Comparison of ENCODE assay signal across 27 cellular contexts in the genomic region with DNA sequence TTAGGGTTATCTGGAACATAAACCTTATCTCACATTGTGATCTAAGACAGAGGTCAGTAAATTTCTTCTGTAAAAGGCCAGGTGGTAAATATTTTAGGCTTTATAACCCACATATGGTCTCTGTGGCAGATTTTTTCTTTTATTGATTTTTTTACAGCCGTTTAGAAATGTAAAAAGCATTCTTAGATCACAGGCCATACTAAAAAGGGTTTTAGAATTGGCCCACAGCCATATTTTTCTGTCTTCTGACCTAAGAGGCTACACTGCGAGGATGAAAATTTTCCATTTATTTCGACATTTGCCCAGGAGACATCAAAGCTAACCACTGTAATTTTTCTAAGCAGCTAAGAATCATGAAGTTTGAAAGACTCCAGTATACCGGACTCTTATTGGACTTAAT.
DNase-seq lines count a peak whose midpoint lies in the region; ATAC-seq, FAIRE-seq and TF ChIP-seq lines count a peak whose summit lies in the region.
"Had no signal": no experiment of that assay in that cellular context is flagged by ENCODE, and none has a peak within 500 bp of the region (broad histone marks: within the 10 kb centered on the region; RNA-seq: fewer than 3 reads in every experiment).

No MANE protein-coding gene starts in this region.

- no peaks in the 10 kb centered on the region for H4K20me1 ChIP-seq in HepG2 (ENCODE audit: insufficient read depth, low read length)

- H3K4me1 ChIP-seq in HepG2 (ENCODE audit: insufficient read depth, low read length): no peaks in the 10 kb centered on the region
- H3K4me1 ChIP-seq: HAP-1, SJSA1 had no signal

- peaks cover 61% of the 10 kb centered on the region for H3K9me3 ChIP-seq in HepG2 (ENCODE audit: low read length)
- H3K9me3 ChIP-seq: HAP-1, MG63 had no signal

- H3K27ac Mint-ChIP-seq in MCF 10A (ENCODE audit: low read depth, unreplicated experiment): no peak overlapping the region
- H3K27ac Mint-ChIP-seq: CD4-positive, alpha-beta memory T cell; HFFc6 had no signal

- no peak for TF ChIP-seq RAD21 in HepG2 (CRISPR knock-in tag; IDR thresholded peaks at IDR 0.05)

- CTCF ChIA-PET in BJ (lab: Yijun Ruan, JAX) (no interaction called here), HepG2 (lab: Yijun Ruan, JAX; ENCODE audit: low intra/inter-chr PET ratio, low total read pairs) (no interaction called here), MCF 10A (lab: Yijun Ruan, JAX) (no interaction called here)

- TF ChIP-seq CTCF in BJ (IDR thresholded peaks at IDR 0.05; ENCODE audit: insufficient read depth, low read depth, low read length) (no peak), HepG2 (CRISPR knock-in tag; IDR thresholded peaks at IDR 0.05) (no peak), MCF 10A (IDR thresholded peaks at IDR 0.05; ENCODE audit: unreplicated experiment) (no peak)

- H3K4me1 Mint-ChIP-seq in MCF 10A (ENCODE audit: insufficient read depth, unreplicated experiment): peaks cover 5% of the 10 kb centered on the region
- H3K4me1 Mint-ChIP-seq: CD4-positive, alpha-beta memory T cell had no signal

- no peak overlapping the region for H2AFZ ChIP-seq in HepG2 (ENCODE audit: low read length)
- H2AFZ ChIP-seq: PC-9 had no signal

- intact Hi-C loops in sciatic nerve (cut with DNase I) (no loop called here), HepG2 (cut with micrococcal nuclease; ENCODE audit: unreplicated experiment) (no loop called here), MCF 10A (cut with micrococcal nuclease) (no loop called here)

- DNase-seq in BJ (ENCODE audit: low read depth) (peak; percentile 64), M059J (ENCODE audit: low read depth) (peak; percentile 21), fibroblast of peridontal ligament (ENCODE audit: extremely low read depth) (peak; percentile 8), sciatic nerve (ENCODE audit: low spot score) (no peak), HepG2 (ENCODE audit: low spot score) (no peak), MCF 10A (ENCODE audit: unreplicated experiment) (no peak), globus pallidus (ENCODE audit: low spot score) (no peak)
- DNase-seq: AML-193; C1 segment of cervical spinal cord; CD4-positive, alpha-beta memory T cell; COR-L47; DMS53; EL; GDM1; GOT3; HFFc6; Karpas-422; MG63; NCI-H2029; NCI-H2227 treated with DMSO at 0.1 percent for 48 hours; PC-9; Right ventricle myocardium superior; RPMI8226 had no signal

- no peaks in the 10 kb centered on the region for H3K79me2 ChIP-seq in HepG2 (ENCODE audit: insufficient read depth, low read length)

- H3K9me3 Mint-ChIP-seq in MCF 10A (ENCODE audit: unreplicated experiment): no peaks in the 10 kb centered on the region
- H3K9me3 Mint-ChIP-seq: HFFc6 had no signal

- H3K9ac ChIP-seq in HepG2 (ENCODE audit: insufficient read depth, low read depth, low read length): no peak overlapping the region

- FAIRE-seq in HepG2 (lab: Jason Lieb, UNC): no peak
- FAIRE-seq: A204.1, GM12878 had no signal

- H3K36me3 Mint-ChIP-seq in MCF 10A (ENCODE audit: insufficient read depth, unreplicated experiment): no peaks in the 10 kb centered on the region
- H3K36me3 Mint-ChIP-seq: CD4-positive, alpha-beta memory T cell had no signal

- POLR2A ChIA-PET in BJ (lab: Charles Lee): no interaction called here
- POLR2A ChIA-PET in HepG2 (lab: Yijun Ruan, JAX): no interaction called here
- POLR2A ChIA-PET in MCF 10A (lab: Yijun Ruan, JAX): no interaction called here

- BruUV-seq in HepG2 (replicated peaks; lab: Mats Ljungman, UMichigan): no TSS peak
- no TSS peak for BruUV-seq in MCF 10A (replicated peaks; lab: Mats Ljungman, UMichigan)

- TF ChIP-seq EP300 in HepG2 (IDR thresholded peaks at IDR 0.05; ENCODE audit: low read depth in 2 of 2, low read length in 2 of 2) (no peak), HepG2 (CRISPR knock-in tag; IDR thresholded peaks at IDR 0.05; ENCODE audit: borderline replicate concordance) (no peak)

- H3K4me3 ChIP-seq in BJ (ENCODE audit: low read depth, low read length) (no peak overlapping the region), HepG2 (replicated peaks in 1 of 3; ENCODE audit: insufficient read depth in 1 of 3, low read depth in 2 of 3, low read length in 3 of 3) (no peak overlapping the region)
- H3K4me3 ChIP-seq: GM12878, HAP-1, MG63, PC-9, SJSA1 had no signal

- no peaks in the 10 kb centered on the region for H3K27me3 ChIP-seq in BJ (ENCODE audit: control insufficient read depth, insufficient read depth, low read length)
- H3K27me3 ChIP-seq in HepG2 (ENCODE audit: control insufficient read depth in 1 of 2, insufficient read depth in 2 of 2, low read length in 2 of 2): no peaks in the 10 kb centered on the region
- H3K27me3 ChIP-seq: MG63, SJSA1 had no signal

- ATAC-seq in sciatic nerve (peak; percentile 30), HepG2 (no peak)
- ATAC-seq: GM12878 had no signal

- no peaks in the 10 kb centered on the region for H3K27me3 Mint-ChIP-seq in MCF 10A (ENCODE audit: insufficient read depth, unreplicated experiment)
- H3K27me3 Mint-ChIP-seq: CD4-positive, alpha-beta memory T cell had no signal

- no peak for TF ChIP-seq POLR2A in HepG2 (IDR thresholded peaks at IDR 0.05; ENCODE audit: insufficient read depth in 1 of 2, low read depth in 2 of 2, low read length in 2 of 2)

- no peak overlapping the region for H3K27ac ChIP-seq in HepG2 (ENCODE audit: extremely low read length, insufficient read depth, low read length)
- H3K27ac ChIP-seq: PC-9, SJSA1 had no signal

- H3K36me3 ChIP-seq in BJ (ENCODE audit: control insufficient read depth, insufficient read depth, low read length) (no peaks in the 10 kb centered on the region), HepG2 (replicated peaks in 1 of 2; ENCODE audit: control insufficient read depth in 1 of 2, insufficient read depth in 2 of 2, low read length in 2 of 2) (no peaks in the 10 kb centered on the region)
- H3K36me3 ChIP-seq: HAP-1, MG63, SJSA1 had no signal

- no peak overlapping the region for H3K4me2 ChIP-seq in HepG2 (ENCODE audit: low read depth, low read length)
- H3K4me2 ChIP-seq: PC-9 had no signal

- in situ Hi-C loops in HepG2 (cut with HindIII; ENCODE audit: extremely low pct_ligation_motif_present, low pct_unique_long_range_greater_than_20kb): no loop called here

- no peak overlapping the region for H3K4me3 Mint-ChIP-seq in MCF 10A (ENCODE audit: unreplicated experiment)
- H3K4me3 Mint-ChIP-seq: CD4-positive, alpha-beta memory T cell; HFFc6 had no signal

- 13% methylated on average over 4 of the region's 4 CpGs for WGBS in HepG2 (ENCODE audit: low lambda C conversion rate)

TF ChIP-seq in HepG2, 621 proteins besides CTCF, POLR2A, EP300 and RAD21:
- TF ChIP-seq, protein P1, sequence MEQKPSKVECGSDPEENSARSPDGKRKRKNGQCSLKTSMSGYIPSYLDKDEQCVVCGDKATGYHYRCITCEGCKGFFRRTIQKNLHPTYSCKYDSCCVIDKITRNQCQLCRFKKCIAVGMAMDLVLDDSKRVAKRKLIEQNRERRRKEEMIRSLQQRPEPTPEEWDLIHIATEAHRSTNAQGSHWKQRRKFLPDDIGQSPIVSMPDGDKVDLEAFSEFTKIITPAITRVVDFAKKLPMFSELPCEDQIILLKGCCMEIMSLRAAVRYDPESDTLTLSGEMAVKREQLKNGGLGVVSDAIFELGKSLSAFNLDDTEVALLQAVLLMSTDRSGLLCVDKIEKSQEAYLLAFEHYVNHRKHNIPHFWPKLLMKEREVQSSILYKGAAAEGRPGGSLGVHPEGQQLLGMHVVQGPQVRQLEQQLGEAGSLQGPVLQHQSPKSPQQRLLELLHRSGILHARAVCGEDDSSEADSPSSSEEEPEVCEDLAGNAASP (CRISPR knock-in tag; IDR thresholded peaks at IDR 0.05; ENCODE audit: borderline replicate concordance): no peak
- TF ChIP-seq ZNF850 (CRISPR knock-in tag; conservative IDR thresholded peaks at IDR 0.05) (no peak), ZNF354B (CRISPR knock-in tag; IDR thresholded peaks at IDR 0.05) (no peak)

Comparison
In these comparisons a context has a peak if more than half of its experiments do, and no peak if none do; other contexts are left out.
1. DNase-seq: peak in BJ (single experiment), M059J (single experiment) and fibroblast of peridontal ligament (single experiment); none in sciatic nerve (single experiment), HepG2 (single experiment), MCF 10A (single experiment) and globus pallidus (single experiment).